Comparison of ENCODE assay signal across 10 cellular contexts in genomic region chr14:53551862-53552261, GRCh38.
"Had no signal": no experiment of that assay in that cellular context is flagged by ENCODE, and none has a peak within 500 bp of the region (broad histone marks: within the 10 kb centered on the region; RNA-seq: fewer than 3 reads in every experiment).

No MANE protein-coding gene starts in this region.

- DNase-seq: H9, HCEC 1CT, Karpas-422, KBM-7 had no signal

- H3K4me3 ChIP-seq: GM23338 had no signal

- H3K4me1 Mint-ChIP-seq: GM23338, H9, IgD-negative memory B cell had no signal

- H3K36me3 Mint-ChIP-seq: IgD-negative memory B cell had no signal

- H3K4me3 Mint-ChIP-seq: GM23338, H9, IgD-negative memory B cell had no signal

- H3K4me2 ChIP-seq: GM23338, KMS-11 had no signal

- FAIRE-seq: H1, H54 had no signal

- H3K27ac ChIP-seq: HL-60, KMS-11 had no signal

- ATAC-seq: GM23338 had no signal

- H3K27ac Mint-ChIP-seq: GM23338, H9, IgD-negative memory B cell had no signal

- H3K9ac ChIP-seq: KMS-11 had no signal

- H2AFZ ChIP-seq: GM23338 had no signal

- H3K9me3 Mint-ChIP-seq: GM23338, H9 had no signal
